8 cellular contexts compared by ENCODE assay signal in genomic region chr12:57846285-57846576, GRCh38. TPM values are rescaled to one million over a fixed set of nuclear protein-coding genes. Genes with fewer than 3 reads are reported as not detected.
DNase-seq lines count a peak whose midpoint lies in the region; ATAC-seq and TF ChIP-seq lines count a peak whose summit lies in the region.

No MANE protein-coding gene starts in this region.

- no peak for DNase-seq in activated B cell treated with CpG ODN at 0.5 μM for 24 hours
- DNase-seq in gastrocnemius medialis, result no peak
- no peak for DNase-seq in NCI-H2196 treated with DMSO at 0.1 percent for 48 hours (lab: John Stamatoyannopoulos, UW; ENCODE audit: unreplicated experiment)
- DNase-seq in HPDE6-E6E7 (ENCODE audit: extremely low spot score), result no peak

- CTCF ChIA-PET in activated B cell treated with CpG ODN at 0.5 μM for 24 hours (lab: Charles Lee), result interaction anchor here (1.1 to 1.9 kb wide), 3 partner anchors 50 to 59 kb away, joined by 3 to 10 read pairs (median 7); no protein-coding TSS in a partner anchor

- intact Hi-C loops in activated B cell treated with CpG ODN at 0.5 μM for 24 hours (cut with micrococcal nuclease) (loop anchor here (1.0 to 5.0 kb wide), 3 partner anchors 19 to 369 kb away; partner anchors contain the start of gene ARHGAP9), gastrocnemius medialis (cut with DNase I; ENCODE audit: low total_unique reads) (loop anchor here (2.0 to 5.0 kb wide), 3 partner anchors 93 to 1729 kb away; partner anchors contain the start of genes CDK4, DDIT3, MBD6 and RPL41)

- WGBS in gastroesophageal sphincter (ENCODE audit: low coverage in 1 of 2), 2 donors, result no CpG with 5 or more reads among the region's 26 CpGs

- no peak for TF ChIP-seq CTCF in activated B cell treated with CpG ODN at 0.5 μM for 24 hours (IDR thresholded peaks at IDR 0.05)
- TF ChIP-seq CTCF in gastroesophageal sphincter (IDR thresholded peaks at IDR 0.05), result no peak
- TF ChIP-seq CTCF in gastrocnemius medialis (IDR thresholded peaks at IDR 0.05 in 4 of 5, conservative IDR thresholded peaks at IDR 0.05 in 1 of 5), result no peak

- peak overlapping the region; percentile 85 for H3K27ac Mint-ChIP-seq in activated B cell treated with CpG ODN at 0.5 μM for 24 hours

- H3K36me3 Mint-ChIP-seq in activated B cell treated with CpG ODN at 0.5 μM for 24 hours (ENCODE audit: low read depth), result peaks cover 6% of the 10 kb centered on the region

- H3K27me3 ChIP-seq in gastroesophageal sphincter (no peaks in the 10 kb centered on the region), gastrocnemius medialis (no peaks in the 10 kb centered on the region)

- H3K4me3 Mint-ChIP-seq in activated B cell treated with CpG ODN at 0.5 μM for 24 hours, result peak overlapping the region; percentile 86

- in situ Hi-C loops in gastrocnemius medialis (cut with MboI; ENCODE audit: low sequenced_read_pairs in 4 of 4), result no loop called here

- H3K9me3 Mint-ChIP-seq in activated B cell treated with CpG ODN at 0.5 μM for 24 hours, result no peaks in the 10 kb centered on the region

- H3K9me3 ChIP-seq in gastroesophageal sphincter (no peaks in the 10 kb centered on the region), gastrocnemius medialis (no peaks in the 10 kb centered on the region)

- H3K4me1 Mint-ChIP-seq in activated B cell treated with CpG ODN at 0.5 μM for 24 hours, result peaks cover 48% of the 10 kb centered on the region

- TF ChIP-seq EP300 in gastroesophageal sphincter (IDR thresholded peaks at IDR 0.05), result no peak

- H3K27ac ChIP-seq in gastroesophageal sphincter (peak overlapping the region; percentile 97 to 100 (median 98)), gastrocnemius medialis (peak overlapping the region; percentile 93 to 99 (median 98))

- H3K36me3 ChIP-seq in gastroesophageal sphincter, result no peaks in the 10 kb centered on the region
- no peaks in the 10 kb centered on the region for H3K36me3 ChIP-seq in gastrocnemius medialis

- POLR2A ChIA-PET in activated B cell treated with CpG ODN at 0.5 μM for 24 hours (lab: Charles Lee), result interaction anchor here (0.6 to 6.7 kb wide), 10 partner anchors 9 to 788 kb away, joined by 3 to 122 read pairs (median 8); partner anchors contain the start of genes ATP23, EEF1AKMT3, METTL1 and TSPAN31

- TF ChIP-seq POLR2A in gastroesophageal sphincter (IDR thresholded peaks at IDR 0.05) (no peak), gastrocnemius medialis (IDR thresholded peaks at IDR 0.05) (no peak)

- ATAC-seq in GM19023 (IDR thresholded peaks at IDR 0.05; ENCODE audit: unreplicated experiment) (peak; percentile 6), HG02938 (IDR thresholded peaks at IDR 0.05; ENCODE audit: unreplicated experiment) (peak; percentile 3), activated B cell treated with CpG ODN at 0.5 μM for 24 hours (ENCODE audit: low read depth) (peak; percentile 15), gastroesophageal sphincter (peak; percentile 13), gastrocnemius medialis (peak; percentile 2 to 4), GM21825 (IDR thresholded peaks at IDR 0.05; ENCODE audit: unreplicated experiment) (no peak)

- peaks cover 0 to 56% (median 28%) of the 10 kb centered on the region in 3 donors for H3K4me1 ChIP-seq in gastroesophageal sphincter
- peaks cover 69% of the 10 kb centered on the region in 2 donors for H3K4me1 ChIP-seq in gastrocnemius medialis

- H3K27me3 Mint-ChIP-seq in activated B cell treated with CpG ODN at 0.5 μM for 24 hours, result peaks cover 3% of the 10 kb centered on the region

- peak overlapping the region; percentile 95 to 98 for H3K4me3 ChIP-seq in gastroesophageal sphincter
- H3K4me3 ChIP-seq in gastrocnemius medialis, result peak overlapping the region; percentile 82 to 98 (median 96)

RNA-seq across cellular contexts. Expression of gene CTDSP2, which starts 0.3 kb away (rescaled TPM):
- 73.2 and 81.5 TPM in 2 replicates for total RNA-seq in activated B cell treated with CpG ODN at 0.5 μM for 24 hours
- 100 to 1,000 TPM; 151 to 190 (median 170) TPM for total RNA-seq in gastroesophageal sphincter
- total RNA-seq in gastrocnemius medialis, result 100 to 1,000 TPM in 1 of 4 donors, 10 to 100 TPM in 3; 66.0 to 116 (median 83.4) TPM

RNA-seq across cellular contexts. Expression of gene AVIL, which starts 27.7 kb away (rescaled TPM):
- 1.5 and 3.1 TPM in 2 replicates for total RNA-seq in activated B cell treated with CpG ODN at 0.5 μM for 24 hours
- 1 to 10 TPM; 1.4 to 9.3 (median 2.3) TPM for total RNA-seq in gastroesophageal sphincter
- total RNA-seq in gastrocnemius medialis, result 10 to 100 TPM in 1 of 4 donors, 1 to 10 TPM in 2, under 1 TPM in 1; 0.78 to 22.7 (median 4.3) TPM
